Comparison of ENCODE assay signal across 18 cellular contexts in the genomic region with DNA sequence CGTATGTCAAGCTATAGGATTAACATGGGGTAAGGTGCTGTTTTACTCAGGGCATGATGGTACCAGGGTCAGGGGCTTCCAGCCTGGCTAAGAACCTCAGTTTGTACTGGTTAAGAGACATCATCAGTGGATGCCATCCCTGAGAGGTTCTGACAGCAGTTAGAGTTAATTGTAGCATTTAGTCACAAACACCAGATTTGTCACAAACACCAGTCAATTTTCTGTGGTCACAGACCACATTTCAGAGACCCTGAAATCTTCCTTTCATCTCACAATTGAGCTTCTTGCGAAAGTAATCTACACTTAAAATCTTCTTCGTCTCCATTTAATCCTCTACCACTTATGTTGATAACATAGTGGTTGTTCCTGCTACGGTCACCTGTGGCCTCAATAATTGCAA.
A peak's percentile ranks its signal among the peaks of the same experiment; 100 is the strongest.
DNase-seq lines count a peak whose midpoint lies in the region; ATAC-seq lines count a peak whose summit lies in the region.
"Had no signal": no experiment of that assay in that cellular context is flagged by ENCODE, and none has a peak within 500 bp of the region (broad histone marks: within the 10 kb centered on the region; RNA-seq: fewer than 3 reads in every experiment).

No MANE protein-coding gene starts in this region.

- peak overlapping the region; percentile 62 for H3K27ac Mint-ChIP-seq in activated CD8-positive, alpha-beta T cell treated with anti-CD3 and anti-CD28 coated beads, Interleukin-2, amount 10 ng/mL, durations not matched to agents 7 days and 5 days
- H3K27ac Mint-ChIP-seq in stimulated activated naive CD8-positive, alpha-beta T cell treated with anti-CD3 and anti-CD28 coated beads, Interleukin-15, amount 100 ng/mL, for 72 hours: no peak overlapping the region
- H3K27ac Mint-ChIP-seq: H9 had no signal

- no peaks in the 10 kb centered on the region for H3K36me3 Mint-ChIP-seq in activated T-cell treated with anti-CD3 and anti-CD28 coated beads, Interleukin-2, amount 50 U/mL, for 4 hours (ENCODE audit: insufficient read depth)
- peaks cover 4% of the 10 kb centered on the region for H3K36me3 Mint-ChIP-seq in activated CD8-positive, alpha-beta T cell treated with anti-CD3 and anti-CD28 coated beads, Interleukin-2, amount 10 ng/mL, durations not matched to agents 7 days and 5 days (ENCODE audit: low read depth)
- H3K36me3 Mint-ChIP-seq: CD4-positive, alpha-beta memory T cell had no signal

- H3K4me3 Mint-ChIP-seq in activated T-cell treated with anti-CD3 and anti-CD28 coated beads, Interleukin-2, amount 50 U/mL, for 4 hours: no peak overlapping the region
- no peak overlapping the region for H3K4me3 Mint-ChIP-seq in activated CD8-positive, alpha-beta T cell treated with anti-CD3 and anti-CD28 coated beads, Interleukin-2, amount 10 ng/mL, durations not matched to agents 7 days and 5 days
- no peak overlapping the region for H3K4me3 Mint-ChIP-seq in stimulated activated naive CD8-positive, alpha-beta T cell treated with anti-CD3 and anti-CD28 coated beads, Interleukin-15, amount 100 ng/mL, for 72 hours
- H3K4me3 Mint-ChIP-seq: H9 had no signal

- no peak for DNase-seq in activated T-cell treated with anti-CD3 and anti-CD28 coated beads, Interleukin-2, amount 50 U/mL, for 4 hours
- no peak for DNase-seq in activated T-cell treated with anti-CD3 and anti-CD28 coated beads for 4 hours
- DNase-seq in NCI-H2227 treated with DMSO at 0.1 percent for 48 hours (lab: John Stamatoyannopoulos, UW): peak; percentile 87
- DNase-seq in activated CD8-positive, alpha-beta T cell treated with anti-CD3 and anti-CD28 coated beads, Interleukin-2, amount 10 ng/mL, durations not matched to agents 7 days and 5 days: peak; percentile 33
- no peak for DNase-seq in stimulated activated naive CD8-positive, alpha-beta T cell treated with anti-CD3 and anti-CD28 coated beads, Interleukin-15, amount 100 ng/mL, for 72 hours
- DNase-seq: EL, H9, NCI-H1105 treated with DMSO at 0.1 percent for 48 hours, NCI-H1694, NCI-H2081 treated with DMSO at 0.1 percent for 48 hours, NCI-H226, NCI-H524 treated with DMSO at 0.1 percent for 48 hours, SIG-M5 had no signal

- H3K4me1 Mint-ChIP-seq in activated T-cell treated with anti-CD3 and anti-CD28 coated beads, Interleukin-2, amount 50 U/mL, for 4 hours (ENCODE audit: low read depth): peaks cover 21% of the 10 kb centered on the region
- peaks cover 37% of the 10 kb centered on the region for H3K4me1 Mint-ChIP-seq in activated CD8-positive, alpha-beta T cell treated with anti-CD3 and anti-CD28 coated beads, Interleukin-2, amount 10 ng/mL, durations not matched to agents 7 days and 5 days (ENCODE audit: low read depth)
- H3K4me1 Mint-ChIP-seq in stimulated activated naive CD8-positive, alpha-beta T cell treated with anti-CD3 and anti-CD28 coated beads, Interleukin-15, amount 100 ng/mL, for 72 hours: peaks cover 20% of the 10 kb centered on the region

- POLR2A ChIA-PET in activated CD8-positive, alpha-beta T cell treated with anti-CD3 and anti-CD28 coated beads, Interleukin-2, amount 10 ng/mL, durations not matched to agents 7 days and 5 days (lab: Charles Lee): interaction anchor here (0.9 kb wide), 1 partner anchor 50 kb away, joined by 5 read pairs; no protein-coding TSS in a partner anchor

- CTCF ChIA-PET in activated CD8-positive, alpha-beta T cell treated with anti-CD3 and anti-CD28 coated beads, Interleukin-2, amount 10 ng/mL, durations not matched to agents 7 days and 5 days (lab: Charles Lee): interaction anchor here (1.1 kb wide), 1 partner anchor 10 kb away, joined by 3 read pairs; no protein-coding TSS in a partner anchor

- ATAC-seq in activated T-cell treated with anti-CD3 and anti-CD28 coated beads, Interleukin-2, amount 50 U/mL, for 4 hours: peak; percentile 18 to 48
- ATAC-seq in activated CD8-positive, alpha-beta T cell treated with anti-CD3 and anti-CD28 coated beads, Interleukin-2, amount 10 ng/mL, durations not matched to agents 7 days and 5 days: peak; percentile 68
- peak; percentile 71 for ATAC-seq in stimulated activated naive CD8-positive, alpha-beta T cell treated with anti-CD3 and anti-CD28 coated beads, Interleukin-15, amount 100 ng/mL, for 72 hours
- no peak for ATAC-seq in GM19328 (IDR thresholded peaks at IDR 0.05; ENCODE audit: unreplicated experiment)
- ATAC-seq in HG03378 (IDR thresholded peaks at IDR 0.05; ENCODE audit: unreplicated experiment): no peak
- ATAC-seq: GM12878, K562 had no signal

- H3K9me3 Mint-ChIP-seq in activated T-cell treated with anti-CD3 and anti-CD28 coated beads, Interleukin-2, amount 50 U/mL, for 4 hours: no peaks in the 10 kb centered on the region
- H3K9me3 Mint-ChIP-seq in activated CD8-positive, alpha-beta T cell treated with anti-CD3 and anti-CD28 coated beads, Interleukin-2, amount 10 ng/mL, durations not matched to agents 7 days and 5 days (ENCODE audit: insufficient read depth): no peaks in the 10 kb centered on the region
- H3K9me3 Mint-ChIP-seq in stimulated activated naive CD8-positive, alpha-beta T cell treated with anti-CD3 and anti-CD28 coated beads, Interleukin-15, amount 100 ng/mL, for 72 hours: no peaks in the 10 kb centered on the region
- H3K9me3 Mint-ChIP-seq: H9 had no signal

- H3K27me3 Mint-ChIP-seq in activated T-cell treated with anti-CD3 and anti-CD28 coated beads, Interleukin-2, amount 50 U/mL, for 4 hours (ENCODE audit: low read depth): no peaks in the 10 kb centered on the region
- peaks cover 19% of the 10 kb centered on the region for H3K27me3 Mint-ChIP-seq in activated CD8-positive, alpha-beta T cell treated with anti-CD3 and anti-CD28 coated beads, Interleukin-2, amount 10 ng/mL, durations not matched to agents 7 days and 5 days (ENCODE audit: low read depth)
- no peaks in the 10 kb centered on the region for H3K27me3 Mint-ChIP-seq in stimulated activated naive CD8-positive, alpha-beta T cell treated with anti-CD3 and anti-CD28 coated beads, Interleukin-15, amount 100 ng/mL, for 72 hours
- H3K27me3 Mint-ChIP-seq: CD4-positive, alpha-beta memory T cell had no signal

Comparison
In these comparisons a context has a peak if more than half of its experiments do, and no peak if none do; other contexts are left out.
1. ATAC-seq: peak in activated T-cell treated with anti-CD3 and anti-CD28 coated beads, Interleukin-2, amount 50 U/mL, for 4 hours (2 of 2), activated CD8-positive, alpha-beta T cell treated with anti-CD3 and anti-CD28 coated beads, Interleukin-2, amount 10 ng/mL, durations not matched to agents 7 days and 5 days (single experiment) and stimulated activated naive CD8-positive, alpha-beta T cell treated with anti-CD3 and anti-CD28 coated beads, Interleukin-15, amount 100 ng/mL, for 72 hours (single experiment); none in GM19328 (single experiment) and HG03378 (single experiment).
2. DNase-seq: peak in NCI-H2227 treated with DMSO at 0.1 percent for 48 hours (single experiment) and activated CD8-positive, alpha-beta T cell treated with anti-CD3 and anti-CD28 coated beads, Interleukin-2, amount 10 ng/mL, durations not matched to agents 7 days and 5 days (single experiment); none in activated T-cell treated with anti-CD3 and anti-CD28 coated beads, Interleukin-2, amount 50 U/mL, for 4 hours (single experiment), activated T-cell treated with anti-CD3 and anti-CD28 coated beads for 4 hours (single experiment) and stimulated activated naive CD8-positive, alpha-beta T cell treated with anti-CD3 and anti-CD28 coated beads, Interleukin-15, amount 100 ng/mL, for 72 hours (0 of 2).